ENCODE assay signal across 17 cellular contexts in genomic region chr21:25767921-25768320, GRCh38.
"Had no signal": no experiment of that assay in that cellular context is flagged by ENCODE, and none has a peak within 500 bp of the region (broad histone marks: within the 10 kb centered on the region; RNA-seq: fewer than 3 reads in every experiment).

No MANE protein-coding gene starts in this region.

- H3K9me3 ChIP-seq: esophagus muscularis mucosa, gastroesophageal sphincter, heart left ventricle, left lung, lower lobe of right lung, mucosa of descending colon had no signal

- H3K27ac Mint-ChIP-seq: mesothelial cell of epicardium had no signal

- H3K4me1 ChIP-seq: esophagus muscularis mucosa, foreskin keratinocyte, gastroesophageal sphincter, lower lobe of right lung had no signal

- H3K27me3 ChIP-seq: dorsolateral prefrontal cortex, esophagus muscularis mucosa, foreskin keratinocyte, gastroesophageal sphincter, heart left ventricle, left lung had no signal

- H3K9me3 Mint-ChIP-seq: mesothelial cell of epicardium had no signal

- H3K4me3 Mint-ChIP-seq: mesothelial cell of epicardium had no signal

- ATAC-seq: foreskin keratinocyte, gastroesophageal sphincter, heart left ventricle, left cardiac atrium, left lung, left ventricle myocardium superior, lower lobe of right lung, mucosa of descending colon had no signal

- H3K27ac ChIP-seq: coronary artery, dorsolateral prefrontal cortex, esophagus muscularis mucosa, foreskin keratinocyte, gastroesophageal sphincter, heart left ventricle, left lung, lower lobe of right lung had no signal

- H3K4me3 ChIP-seq: coronary artery, dorsolateral prefrontal cortex, esophagus muscularis mucosa, gastroesophageal sphincter, heart left ventricle, left lung, lower lobe of right lung, mucosa of descending colon had no signal

- DNase-seq: dermis blood vessel endothelial cell; dorsolateral prefrontal cortex; effector CD4-positive, alpha-beta T cell; effector memory CD4-positive, alpha-beta T cell; foreskin keratinocyte; heart left ventricle; hippocampal formation; left cardiac atrium; left lung; left ventricle myocardium superior; lower lobe of right lung; mesenchymal stem cell; mucosa of descending colon had no signal
